Comparison of ENCODE assay signal across 8 cellular contexts in genomic region chr10:46106410-46107255, GRCh38.
A peak's percentile ranks its signal among the peaks of the same experiment; 100 is the strongest.
DNase-seq lines count a peak whose midpoint lies in the region; ATAC-seq, FAIRE-seq and TF ChIP-seq lines count a peak whose summit lies in the region.

No MANE protein-coding gene starts in this region.

- ATAC-seq in A549 (peak; percentile 99), HG02885 (IDR thresholded peaks at IDR 0.05; ENCODE audit: poor library complexity, unreplicated experiment) (peak; percentile 95)

- 6% methylated on average over 29 of the region's 55 CpGs for WGBS in A549 (ENCODE audit: missing lambda C conversion rate)
- 2% methylated on average over 49 of the region's 55 CpGs for WGBS in esophagus muscularis mucosa
- 1 to 2% methylated on average over 19 to 47 of the region's 55 CpGs for WGBS in testis, 2 donors

- POLR2A ChIA-PET in A549 (lab: Yijun Ruan, JAX): interaction anchor here (2.1 kb wide), 1 partner anchor 176 kb away, joined by 7 read pairs; no protein-coding TSS in a partner anchor

- DNase-seq in A549 (ENCODE audit: low read depth in 1 of 2, low spot score in 1 of 2) (peak; percentile 61 to 66), NCI-H2171 (lab: John Stamatoyannopoulos, UW) (peak; percentile 9), esophagus muscularis mucosa (ENCODE audit: extremely low spot score) (peak; percentile 91), mucosa of gallbladder (ENCODE audit: low spot score) (peak; percentile 44), testis (peak; percentile 64)
- DNase-seq in activated CD8-positive, alpha-beta memory T cell treated with anti-CD3 and anti-CD28 coated beads, Interleukin-2, amount 50 U/mL, for 48 hours: peak; percentile 82

- peak overlapping the region; percentile 57 to 66 for H3K27ac ChIP-seq in A549
- peak overlapping the region in 2 of 4 donors; percentile 30 to 35 for H3K27ac ChIP-seq in esophagus muscularis mucosa (replicated peaks in 1 of 4)
- peak overlapping the region; percentile 41 to 50 for H3K27ac ChIP-seq in testis

- no peak for FAIRE-seq in A549 (lab: Jason Lieb, UNC)

- H3K4me1 ChIP-seq in A549 (peaks cover 5% of the 10 kb centered on the region), esophagus muscularis mucosa (peaks cover 8 to 18% (median 11%) of the 10 kb centered on the region in 4 donors), testis (no peaks in the 10 kb centered on the region)

- H3K27me3 ChIP-seq in esophagus muscularis mucosa (no peaks in the 10 kb centered on the region), testis (no peaks in the 10 kb centered on the region)

- intact Hi-C loops in esophagus muscularis mucosa (cut with DNase I) (loop anchor here (2.0 kb wide), 1 partner anchor 176 kb away; no protein-coding TSS in a partner anchor), testis (cut with DNase I; ENCODE audit: low total_unique reads) (no loop called here)

- H3K4me3 ChIP-seq in A549 (peak overlapping the region; percentile 47), GM12875 (ENCODE audit: low read depth, low read length) (peak overlapping the region; percentile 36), esophagus muscularis mucosa (peak overlapping the region; percentile 57 to 70 (median 60)), testis (peak overlapping the region; percentile 50 to 64)

- no peaks in the 10 kb centered on the region for H3K36me3 ChIP-seq in esophagus muscularis mucosa
- no peaks in the 10 kb centered on the region for H3K36me3 ChIP-seq in testis (ENCODE audit: low read depth, missing control alignments)

- TF ChIP-seq POLR2A in A549 (IDR thresholded peaks at IDR 0.05; ENCODE audit: low read length) (peak; percentile 41; the same call in 1 of the 2 replicates), esophagus muscularis mucosa (IDR thresholded peaks at IDR 0.05; ENCODE audit: low read depth) (no peak), testis (IDR thresholded peaks at IDR 0.05) (no peak)

- TF ChIP-seq EP300 in A549 (IDR thresholded peaks at IDR 0.05) (no peak), esophagus muscularis mucosa (IDR thresholded peaks at IDR 0.05) (no peak)

- CTCF ChIA-PET in A549 (lab: Yijun Ruan, JAX): interaction anchor here (1.0 to 1.5 kb wide), 2 partner anchors 122 to 1275 kb away, joined by 3 read pairs; no protein-coding TSS in a partner anchor

- H3K4me2 ChIP-seq in A549: peak overlapping the region; percentile 86

- TF ChIP-seq RAD21 in A549 (conservative IDR thresholded peaks at IDR 0.05 in 1 of 2, IDR thresholded peaks at IDR 0.05 in 1 of 2): no peak

- H3K9me3 ChIP-seq in A549 (no peaks in the 10 kb centered on the region), esophagus muscularis mucosa (no peaks in the 10 kb centered on the region), testis (no peaks in the 10 kb centered on the region)

- TF ChIP-seq CTCF in A549 (IDR thresholded peaks at IDR 0.05): no peak
- no peak for TF ChIP-seq CTCF in GM12875 (IDR thresholded peaks at IDR 0.05; ENCODE audit: borderline replicate concordance, insufficient read depth, low read depth, low read length)
- TF ChIP-seq CTCF in esophagus muscularis mucosa (IDR thresholded peaks at IDR 0.05): peak in 2 of 3 experiments; percentile 8 to 19
- TF ChIP-seq CTCF in testis (IDR thresholded peaks at IDR 0.05): peak in 1 of 3 experiments; percentile 25

TF ChIP-seq in A549, 52 proteins besides CTCF, POLR2A, EP300 and RAD21:
- TF ChIP-seq, protein P1, sequence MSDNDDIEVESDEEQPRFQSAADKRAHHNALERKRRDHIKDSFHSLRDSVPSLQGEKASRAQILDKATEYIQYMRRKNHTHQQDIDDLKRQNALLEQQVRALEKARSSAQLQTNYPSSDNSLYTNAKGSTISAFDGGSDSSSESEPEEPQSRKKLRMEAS (IDR thresholded peaks at IDR 0.05): 0 out of 2 replicates have a peak, but pooled peaks have one; percentile 32
- 0 out of 2 replicates have a peak, but pooled peaks have one; percentile 28 for TF ChIP-seq MAZ (IDR thresholded peaks at IDR 0.05; ENCODE audit: borderline replicate concordance, low read depth, low read length)
- no peak for TF ChIP-seq EHMT2 (IDR thresholded peaks at IDR 0.05; ENCODE audit: low read depth)

Comparison
In these comparisons a context has a peak if more than half of its experiments do, and no peak if none do; other contexts are left out.
1. DNase-seq: peak in every context shown above with its lines; median percentile 91 in esophagus muscularis mucosa; 82 in activated CD8-positive, alpha-beta memory T cell treated with anti-CD3 and anti-CD28 coated beads, Interleukin-2, amount 50 U/mL, for 48 hours; 64 in testis; 64 in A549; 44 in mucosa of gallbladder; 9 in NCI-H2171.
2. CTCF ChIP-seq: peak in esophagus muscularis mucosa (2 of 3); none in A549 (single experiment) and GM12875 (single experiment).
3. Peak in every context shown above with its lines, with median percentiles within 50 percentile points of each other: H3K4me3 ChIP-seq.